14 cellular contexts compared by ENCODE assay signal in the genomic region with DNA sequence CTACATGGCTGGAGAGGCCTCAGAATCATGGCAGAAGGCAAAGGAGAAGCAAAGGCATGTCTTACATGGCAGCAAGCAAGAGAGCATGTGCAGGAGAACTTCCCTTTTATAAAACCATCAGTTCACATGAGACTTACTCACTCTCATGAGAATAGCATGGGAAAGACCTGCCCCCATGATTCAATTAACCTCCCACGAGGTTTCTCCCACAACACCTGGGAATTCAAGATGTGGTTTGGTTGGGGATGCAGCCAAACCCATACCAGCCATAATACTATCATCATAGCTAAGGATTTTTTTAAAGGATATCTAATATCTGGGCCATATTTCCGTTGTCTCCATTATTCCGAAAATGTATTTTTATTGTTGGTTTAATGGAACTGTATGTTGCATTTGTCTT. TPM values are rescaled to one million over a fixed set of nuclear protein-coding genes. Genes with fewer than 3 reads are reported as not detected.
DNase-seq lines count a peak whose midpoint lies in the region; ATAC-seq and TF ChIP-seq lines count a peak whose summit lies in the region.
"Not testable (repeated sequence)": the region's sequence is repeated elsewhere in the genome, so short reads cannot be mapped to it uniquely, and the experiment has no call there.
"Had no signal": no experiment of that assay in that cellular context is flagged by ENCODE, and none has a peak within 500 bp of the region (broad histone marks: within the 10 kb centered on the region; RNA-seq: fewer than 3 reads in every experiment).

No MANE protein-coding gene starts in this region.

- H2BK120ac ChIP-seq in IMR-90 (ENCODE audit: low read depth, low read length): not testable (repeated sequence)

- TF ChIP-seq POLR2A in IMR-90 (IDR thresholded peaks at IDR 0.05; ENCODE audit: low read depth, low read length): not testable (repeated sequence)

- CTCF ChIA-PET in IMR-90 (lab: Yijun Ruan, JAX): not testable (repeated sequence)
- CTCF ChIA-PET in mammary epithelial cell (lab: Charles Lee; ENCODE audit: low non-redundant PET): interaction anchor here (0.6 kb wide), 1 partner anchor 68 kb away, joined by 5 read pairs; no protein-coding TSS in a partner anchor

- not testable (repeated sequence) for H2AK9ac ChIP-seq in IMR-90 (replicated peaks; ENCODE audit: low read depth, low read length, poor library complexity)

- not testable (repeated sequence) for H3K9ac ChIP-seq in IMR-90 (ENCODE audit: low read depth, low read length); mammary epithelial cell (ENCODE audit: insufficient read depth, low read length)

- not testable (repeated sequence) for TF ChIP-seq RAD21 in IMR-90 (IDR thresholded peaks at IDR 0.05; ENCODE audit: low read length)

- not testable (repeated sequence) for H2AK5ac ChIP-seq in IMR-90 (ENCODE audit: low read depth, low read length)

- not testable (repeated sequence) for BruUV-seq in IMR-90 (replicated peaks; lab: Mats Ljungman, UMichigan); mammary epithelial cell (replicated peaks; lab: Mats Ljungman, UMichigan)

- intact Hi-C loops in IMR-90 (cut with micrococcal nuclease); mammary epithelial cell (cut with micrococcal nuclease): not testable (repeated sequence)

- dilution Hi-C loops in IMR-90 (cut with HindIII; ENCODE audit: low sequenced_read_pairs, unreplicated experiment); mammary epithelial cell (cut with HindIII; ENCODE audit: low sequenced_read_pairs): not testable (repeated sequence)

- not testable (repeated sequence) for H3K4ac ChIP-seq in IMR-90 (ENCODE audit: low read depth, low read length)

- not testable (repeated sequence) for H2BK15ac ChIP-seq in IMR-90 (ENCODE audit: low read depth, low read length)

- H3K9me3 ChIP-seq in IMR-90 (ENCODE audit: control insufficient read depth, insufficient read depth, low read length); neutrophil: not testable (repeated sequence)
- peaks cover 13% of the 10 kb centered on the region for H3K9me3 ChIP-seq in mammary epithelial cell (replicated peaks; ENCODE audit: insufficient read depth, low read length)

- H3K27ac ChIP-seq in IMR-90 (ENCODE audit: insufficient read depth, low read length): not testable (repeated sequence)
- H3K27ac ChIP-seq in mammary epithelial cell (ENCODE audit: insufficient read depth, low read depth, low read length) (peak overlapping the region; percentile 19), epithelial cell of prostate (peak overlapping the region; percentile 26), neutrophil (peak overlapping the region; percentile 58)

- not testable (repeated sequence) for H4K5ac ChIP-seq in IMR-90 (ENCODE audit: low read depth, low read length)

- H2AFZ ChIP-seq in IMR-90 (replicated peaks; ENCODE audit: low read length, poor library complexity); mammary epithelial cell (ENCODE audit: low read depth, low read length): not testable (repeated sequence)

- POLR2A ChIA-PET in IMR-90 (lab: Charles Lee; ENCODE audit: unreplicated experiment): not testable (repeated sequence)

- not testable (repeated sequence) for H4K20me1 ChIP-seq in IMR-90 (ENCODE audit: insufficient read depth, low read length); mammary epithelial cell (ENCODE audit: insufficient read depth, low read length)

- not testable (repeated sequence) for H4K91ac ChIP-seq in IMR-90 (ENCODE audit: insufficient read depth, low read depth, low read length)

- not testable (repeated sequence) for H3K9me1 ChIP-seq in IMR-90 (ENCODE audit: insufficient read depth, low read length)

- H3K4me3 ChIP-seq in AG10803 (ENCODE audit: low read length); IMR-90 (ENCODE audit: insufficient read depth, low read depth, low read length); astrocyte of the cerebellum (ENCODE audit: low read depth, low read length); neutrophil (ENCODE audit: low read depth in 1 of 2, low read length in 1 of 2): not testable (repeated sequence)
- H3K4me3 ChIP-seq in mammary epithelial cell (replicated peaks in 1 of 3; ENCODE audit: insufficient read depth in 1 of 3, low read depth in 2 of 3, low read length in 3 of 3): peak overlapping the region in 1 of 3 experiments; percentile 18

- not testable (repeated sequence) for H3K4me1 ChIP-seq in IMR-90 (ENCODE audit: control insufficient read depth, insufficient read depth, low read length); mammary epithelial cell (ENCODE audit: insufficient read depth, low read length); neutrophil (ENCODE audit: control insufficient read depth in 1 of 2, insufficient read depth in 1 of 2, low read depth in 1 of 2, low read length in 1 of 2)

- not testable (repeated sequence) for H3K27me3 ChIP-seq in IMR-90 (ENCODE audit: control insufficient read depth, insufficient read depth, low read length); mammary epithelial cell (ENCODE audit: insufficient read depth, low read length); neutrophil

- not testable (repeated sequence) for H4K8ac ChIP-seq in IMR-90 (ENCODE audit: low read depth in 2 of 2, low read length in 2 of 2)

- H3K79me1 ChIP-seq in IMR-90 (ENCODE audit: low read depth in 1 of 2, low read length in 2 of 2): peaks cover 16 to 28% of the 10 kb centered on the region in 2 experiments

- H3K4me2 ChIP-seq in IMR-90 (ENCODE audit: low read depth, low read length): not testable (repeated sequence)
- peak overlapping the region; percentile 67 for H3K4me2 ChIP-seq in mammary epithelial cell (ENCODE audit: insufficient read depth, low read depth, low read length)

- WGBS in IMR-90 (ENCODE audit: extremely low coverage in 2 of 2, insufficient read length in 1 of 2), 2 experiments: no CpG with 5 or more reads among the region's 3 CpGs
- 45% methylated on average over 3 of the region's 3 CpGs for WGBS in mammary epithelial cell (ENCODE audit: low coverage, missing lambda C conversion rate)

- not testable (repeated sequence) for TF ChIP-seq CTCF in AG10803 (conservative IDR thresholded peaks at IDR 0.05; ENCODE audit: low read length); IMR-90 (conservative IDR thresholded peaks at IDR 0.05; ENCODE audit: low read depth, low read length); astrocyte of the cerebellum (IDR thresholded peaks at IDR 0.05; ENCODE audit: low read depth, low read length, missing control alignments); mammary epithelial cell (conservative IDR thresholded peaks at IDR 0.05 in 1 of 2, IDR thresholded peaks at IDR 0.05 in 1 of 2; ENCODE audit: extremely low read depth in 1 of 2, insufficient read depth in 1 of 2, low read depth in 1 of 2, low read length in 2 of 2); neutrophil (IDR thresholded peaks at IDR 0.05)

- not testable (repeated sequence) for H2BK5ac ChIP-seq in IMR-90 (ENCODE audit: low read depth, low read length, poor library complexity, severe bottlenecking)

- in situ Hi-C loops in IMR-90 (cut with MboI; ENCODE audit: low sequenced_read_pairs); astrocyte of the cerebellum (cut with HindIII; ENCODE audit: low sequenced_read_pairs); mammary epithelial cell (cut with MboI; ENCODE audit: low sequenced_read_pairs in 2 of 2): not testable (repeated sequence)

- not testable (repeated sequence) for H2BK20ac ChIP-seq in IMR-90 (ENCODE audit: low read depth, low read length)

- not testable (repeated sequence) for ATAC-seq in IMR-90 (ENCODE audit: low read depth)

- H3K23ac ChIP-seq in IMR-90 (ENCODE audit: low read depth, low read length): not testable (repeated sequence)

- H3K14ac ChIP-seq in IMR-90 (replicated peaks; ENCODE audit: low read depth, low read length): not testable (repeated sequence)

- not testable (repeated sequence) for H3K56ac ChIP-seq in IMR-90 (ENCODE audit: extremely low read depth, insufficient read depth, low read length)

- H3K18ac ChIP-seq in IMR-90 (ENCODE audit: low read depth, low read length): not testable (repeated sequence)

- not testable (repeated sequence) for H3K36me3 ChIP-seq in IMR-90 (ENCODE audit: control insufficient read depth, insufficient read depth, low read length); mammary epithelial cell (ENCODE audit: insufficient read depth, low read length); neutrophil

- peaks cover 89% of the 10 kb centered on the region for H3K79me2 ChIP-seq in mammary epithelial cell (ENCODE audit: insufficient read depth, low read length)

- peak; percentile 11 for DNase-seq in AG10803 (ENCODE audit: low read depth)
- peak; percentile 1 for DNase-seq in IMR-90
- DNase-seq in RPMI7951 (ENCODE audit: low read depth): peak; percentile 38
- DNase-seq in astrocyte of the cerebellum (ENCODE audit: low read depth): peak; percentile 3
- peak; percentile 70 for DNase-seq in mammary epithelial cell
- not testable (repeated sequence) for DNase-seq in epithelial cell of prostate (ENCODE audit: low read depth, low spot score)
- DNase-seq in myocyte (ENCODE audit: low read depth): peak; percentile 77

RNA-seq across cellular contexts. Expression of a gene that starts 26.5 kb away (rescaled TPM):
- 29.8 and 39.2 TPM in 2 replicates for total RNA-seq in IMR-90 (2012; rRNA removed)
- 9.3 and 12.8 TPM in 2 replicates for polyA plus RNA-seq in IMR-90 (2012; rRNA removed)
- polyA plus RNA-seq in IMR-90 (2012; cell fraction: cytosol; rRNA removed): 3.6 and 7.2 TPM in 2 replicates
- 1.4 and 16.5 TPM in 2 replicates for polyA plus RNA-seq in IMR-90 (2012; cell fraction: nucleus; rRNA removed; ENCODE audit: low replicate concordance)
- 53.9 and 73.4 TPM in 2 replicates for total RNA-seq in RPMI7951 (2014; rRNA removed; shearing (Covaris generic))
- total RNA-seq in mammary epithelial cell: 100 to 1,000 TPM in 1 of 2 donors, 10 to 100 TPM in 1; 39.7 to 105 TPM
- polyA plus RNA-seq in mammary epithelial cell: 31.7 TPM
- 147 TPM for polyA minus RNA-seq in mammary epithelial cell
- total RNA-seq in myocyte: 31.2 and 36.6 TPM in 2 replicates
- polyA plus RNA-seq in myocyte (2012): 27.2 TPM

RNA-seq across cellular contexts. Expression of a gene that starts 47.1 kb away (rescaled TPM):
- total RNA-seq in IMR-90 (2012; rRNA removed): not detected in 2 replicates
- not detected in 2 replicates for polyA plus RNA-seq in IMR-90 (2012; rRNA removed)
- polyA plus RNA-seq in IMR-90 (2012; cell fraction: cytosol; rRNA removed): not detected in 2 replicates
- not detected in 2 replicates for polyA plus RNA-seq in IMR-90 (2012; cell fraction: nucleus; rRNA removed; ENCODE audit: low replicate concordance)
- 0.12 TPM in 1 of 2 replicates, not detected in the other for total RNA-seq in RPMI7951 (2014; rRNA removed; shearing (Covaris generic))
- under 1 TPM in 1 of 2 donors, not detected in 1; 0.17 TPM for total RNA-seq in mammary epithelial cell
- polyA plus RNA-seq in mammary epithelial cell: 0.15 TPM
- polyA minus RNA-seq in mammary epithelial cell: not detected
- total RNA-seq in myocyte: not detected in 2 replicates
- polyA plus RNA-seq in myocyte (2012): 0.08 TPM
- total RNA-seq: Calu3; CD4-positive, alpha-beta memory T cell; GM23248; H1; H7 had no signal
- polyA plus RNA-seq: AG04450; CD4-positive, alpha-beta memory T cell; GM23248; H1 had no signal
